8 cellular contexts compared by ENCODE assay signal in the genomic region with DNA sequence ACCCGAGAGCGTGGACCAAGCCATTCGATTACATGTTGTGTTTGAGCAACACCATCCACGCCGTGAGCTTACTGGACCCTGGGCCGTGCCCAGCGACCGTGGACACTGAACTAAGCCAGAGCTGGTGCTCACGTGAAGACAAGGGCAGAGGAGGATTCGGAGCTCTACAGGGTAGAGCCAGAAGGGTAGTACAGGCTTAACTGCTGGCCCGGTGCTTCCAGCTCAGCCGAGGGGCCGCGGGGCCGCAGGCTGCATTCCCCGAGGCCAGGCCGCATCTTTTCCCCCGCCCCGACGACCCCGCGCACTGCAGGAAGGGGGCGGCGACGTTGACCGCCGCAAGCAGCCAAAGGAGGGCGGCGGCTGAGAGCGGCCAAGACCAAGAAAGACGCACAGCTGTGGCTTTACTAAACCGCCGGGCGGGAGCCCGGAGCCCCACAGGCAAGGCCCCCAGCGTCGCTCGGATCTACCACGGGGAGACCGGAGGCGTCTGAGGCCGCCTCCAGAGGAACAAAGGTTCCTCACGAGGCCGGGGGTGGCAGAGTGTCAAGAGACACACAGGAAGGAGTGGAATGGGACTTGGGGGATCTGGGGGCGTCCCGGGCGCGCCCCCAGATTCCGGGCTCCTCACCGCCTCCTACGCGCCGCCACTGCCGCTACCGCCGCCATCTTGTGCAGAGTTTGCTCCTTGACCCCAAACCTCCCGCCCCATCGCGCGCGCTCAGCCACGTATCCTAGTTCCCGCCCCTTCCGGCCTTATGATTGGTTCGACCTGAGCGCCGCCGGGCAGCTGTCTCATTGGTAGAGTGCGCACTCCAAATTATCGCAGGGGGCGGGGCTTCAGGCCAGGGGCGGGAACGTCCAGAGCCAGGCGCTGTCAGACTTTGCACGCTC. TPM values are rescaled to one million over a fixed set of nuclear protein-coding genes. Genes with fewer than 3 reads are reported as not detected.
A peak's percentile ranks its signal among the peaks of the same experiment; 100 is the strongest.
DNase-seq lines count a peak whose midpoint lies in the region; ATAC-seq, FAIRE-seq and TF ChIP-seq lines count a peak whose summit lies in the region.

A gene (minus strand): TSS at position 680 of the 891 bp plus-strand sequence. CDS start 14 bp downstream, at position 666.

- TF ChIP-seq CTCF in AG09319 (IDR thresholded peaks at IDR 0.05; ENCODE audit: low read depth, low read length), result no peak
- TF ChIP-seq CTCF in kidney (IDR thresholded peaks at IDR 0.05; ENCODE audit: borderline replicate concordance, extremely low read depth, insufficient read depth), result peak; percentile 1

- DNase-seq in AG09319 (ENCODE audit: extremely low read depth, low read depth) (peak; percentile 92), NCI-H510A (lab: John Stamatoyannopoulos, UW) (peak; percentile 98), cerebellum (ENCODE audit: low spot score) (peak; percentile 100), kidney (peak; percentile 100)
- DNase-seq in activated CD4-positive, alpha-beta T cell treated with anti-CD3 and anti-CD28 coated beads for 1 hour, result peak; percentile 97
- peak; percentile 100 for DNase-seq in stimulated activated CD4-positive, alpha-beta T cell treated with anti-CD3 and anti-CD28 coated beads, Interleukin-15, amount 100 ng/mL, for 24 hours

- peak; percentile 66 for FAIRE-seq in kidney (lab: Jason Lieb, UNC)

- no peaks in the 10 kb centered on the region for H3K9me3 ChIP-seq in kidney (ENCODE audit: control insufficient read depth in 1 of 2, low read length in 2 of 2)

- H3K9ac ChIP-seq in kidney (ENCODE audit: low read length in 2 of 2), result peak within 1 kb of the TSS; percentile 89 to 94

- intact Hi-C loops in kidney (cut with DNase I), result no loop called here

- peak; percentile 96 for ATAC-seq in GM19043 (IDR thresholded peaks at IDR 0.05; ENCODE audit: low read depth, unreplicated experiment)
- ATAC-seq in HG03432 (IDR thresholded peaks at IDR 0.05; ENCODE audit: unreplicated experiment), result peak; percentile 91

- H3K27ac ChIP-seq in kidney (ENCODE audit: low read depth in 2 of 2, low read length in 2 of 2), result peak within 1 kb of the TSS; percentile 82 to 91

- H3K4me3 ChIP-seq in kidney (ENCODE audit: low read length in 2 of 2), result peak within 1 kb of the TSS; percentile 93 to 95

- H3K36me3 ChIP-seq in kidney (ENCODE audit: control insufficient read depth in 1 of 2, insufficient read depth in 2 of 2, low read length in 2 of 2), result peaks cover 5 to 31% of the 10 kb centered on the region in 2 donors

- peaks cover 2 to 13% of the 10 kb centered on the region in 2 donors for H3K4me1 ChIP-seq in kidney (ENCODE audit: control insufficient read depth in 1 of 2, insufficient read depth in 1 of 2, low read depth in 1 of 2, low read length in 2 of 2)

RNA-seq across cellular contexts. Expression of the gene that starts here (rescaled TPM):
- 67.4 TPM for total RNA-seq in cerebellum
- 309 TPM for total RNA-seq in kidney
- polyA plus RNA-seq in kidney (ENCODE audit: insufficient read depth, low read depth, low replicate concordance), result 110 TPM

Comparison
In these comparisons a context has a peak if more than half of its experiments do, and no peak if none do; other contexts are left out.
1. Peak in every context shown above with its lines: DNase-seq, ATAC-seq, H3K4me3 ChIP-seq and H3K27ac ChIP-seq.